ENCODE assay signal across 8 cellular contexts in genomic region chr3:188421836-188422540, GRCh38.
DNase-seq lines count a peak whose midpoint lies in the region; ATAC-seq and TF ChIP-seq lines count a peak whose summit lies in the region.

No MANE protein-coding gene starts in this region.

- H3K4me1 Mint-ChIP-seq in IgD-negative memory B cell, result peaks cover 49 to 62% (median 59%) of the 10 kb centered on the region in 3 donors

- no peaks in the 10 kb centered on the region for H3K27me3 Mint-ChIP-seq in IgD-negative memory B cell

- DNase-seq in GM10266 (ENCODE audit: extremely low spot score), result peak; percentile 44
- peak; percentile 70 for DNase-seq in germinal center (ENCODE audit: low spot score)
- DNase-seq in GM03348 (ENCODE audit: low spot score), result no peak
- no peak for DNase-seq in NCI-H2107 (lab: John Stamatoyannopoulos, UW)
- no peak for DNase-seq in NCI-H1105 treated with DMSO at 0.1 percent for 48 hours (lab: John Stamatoyannopoulos, UW)
- no peak for DNase-seq in COLO829 (ENCODE audit: low spot score)

- peak overlapping the region; percentile 40 to 68 (median 44) for H3K4me3 Mint-ChIP-seq in IgD-negative memory B cell

- H3K36me3 Mint-ChIP-seq in IgD-negative memory B cell, result peaks cover 4% of the 10 kb centered on the region

- H3K9me3 Mint-ChIP-seq in IgD-negative memory B cell, result peaks cover 3 to 14% (median 11%) of the 10 kb centered on the region in 3 donors

- TF ChIP-seq CTCF in GM10266 (IDR thresholded peaks at IDR 0.05; ENCODE audit: control insufficient read depth, insufficient read depth, low read depth, missing control alignments), result no peak

- ATAC-seq in GM21529 (IDR thresholded peaks at IDR 0.05; ENCODE audit: unreplicated experiment), result peak; percentile 100

- H3K27ac Mint-ChIP-seq in IgD-negative memory B cell, result peak overlapping the region; percentile 68 to 92 (median 71)

Comparison
In these comparisons a context has a peak if more than half of its experiments do, and no peak if none do; other contexts are left out.
1. DNase-seq: peak in GM10266 (single experiment) and germinal center (single experiment); none in GM03348 (single experiment), NCI-H2107 (single experiment), NCI-H1105 treated with DMSO at 0.1 percent for 48 hours (single experiment) and COLO829 (single experiment).